Comparison of ENCODE assay signal across 8 cellular contexts in the genomic region with DNA sequence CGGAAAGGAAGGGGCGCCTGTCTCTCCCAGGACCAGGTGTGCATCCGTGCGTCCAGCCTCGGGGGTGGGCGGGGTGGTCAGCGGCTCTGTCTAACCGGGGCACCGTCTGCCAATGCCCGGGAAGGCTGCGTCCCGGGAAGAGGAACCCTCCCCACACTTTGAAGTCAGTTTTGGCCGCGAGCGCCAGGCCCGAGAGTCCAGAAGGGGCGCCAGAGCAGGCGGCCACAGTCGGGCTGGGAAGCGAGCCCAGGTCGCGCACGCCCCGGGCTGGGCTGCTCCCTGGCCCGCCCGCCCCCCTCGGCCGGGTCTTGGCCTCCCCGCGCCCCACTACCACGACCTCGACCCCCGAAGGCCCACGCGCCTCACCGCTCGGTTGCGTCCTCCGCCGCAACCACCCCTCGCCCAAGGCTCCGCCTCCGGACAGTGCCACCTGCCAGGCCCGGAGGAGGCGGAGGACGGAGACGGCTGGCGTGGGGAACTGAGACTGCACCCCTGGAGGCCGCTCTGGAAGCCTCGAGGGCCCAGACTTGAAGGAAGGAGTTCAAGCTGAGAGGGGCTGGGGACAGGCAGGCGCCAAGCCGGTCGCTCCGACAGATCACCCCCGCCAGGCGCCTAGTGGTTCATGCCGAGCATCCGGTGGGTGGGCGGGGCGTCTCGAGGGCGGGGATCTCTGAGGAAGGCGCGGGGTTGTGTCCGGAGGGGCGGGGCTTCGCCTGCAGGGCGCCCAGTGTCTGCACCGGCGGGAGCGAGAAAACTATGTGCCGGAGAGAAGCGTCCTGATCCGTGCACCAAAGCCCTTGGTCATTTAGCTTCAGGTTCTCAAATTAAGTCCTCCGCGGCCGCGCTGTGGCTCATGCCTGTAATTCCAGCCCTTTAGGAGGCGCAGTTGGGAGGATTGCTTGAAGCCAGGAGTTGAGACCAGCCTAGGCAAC. TPM values are rescaled to one million over a fixed set of nuclear protein-coding genes. Genes with fewer than 3 reads are reported as not detected.
DNase-seq lines count a peak whose midpoint lies in the region; ATAC-seq and TF ChIP-seq lines count a peak whose summit lies in the region.

A gene (minus strand): TSS at position 404 of the 932 bp plus-strand sequence. CDS start 1,093 bp downstream, outside the sequence.

- TF ChIP-seq RAD21 in Ishikawa (IDR thresholded peaks at IDR 0.05; ENCODE audit: low read depth): peak; percentile 31; the same call in 1 of the 2 replicates

- ATAC-seq in GM21529 (IDR thresholded peaks at IDR 0.05; ENCODE audit: unreplicated experiment): peak; percentile 74

- H3K9me3 ChIP-seq in mucosa of rectum (ENCODE audit: control insufficient read depth in 2 of 2, low read length in 2 of 2): no peaks in the 10 kb centered on the region

- no peaks in the 10 kb centered on the region for H3K36me3 ChIP-seq in mucosa of rectum (ENCODE audit: control insufficient read depth in 2 of 2, insufficient read depth in 2 of 2, low read length in 2 of 2)

- H3K27me3 ChIP-seq in mucosa of rectum (ENCODE audit: control insufficient read depth in 2 of 2, insufficient read depth in 2 of 2, low read length in 2 of 2): no peaks in the 10 kb centered on the region

- DNase-seq in DMS153 treated with DMSO at 0.1 percent for 48 hours (lab: John Stamatoyannopoulos, UW; ENCODE audit: unreplicated experiment) (peak; percentile 99), OCI-M2 (lab: John Stamatoyannopoulos, UW; ENCODE audit: unreplicated experiment) (peak; percentile 31), activated T-cell treated with anti-CD3 and anti-CD28 coated beads for 48 hours (ENCODE audit: low read depth) (peak; percentile 94), epithelial cell of proximal tubule (ENCODE audit: low read depth) (peak; percentile 67)
- peak; percentile 98 for DNase-seq in stimulated activated CD8-positive, alpha-beta memory T cell treated with anti-CD3 and anti-CD28 coated beads, Interleukin-4, amount 100 ng/mL, for 48 hours

- peak within 1 kb of the TSS; percentile 83 to 95 for H3K9ac ChIP-seq in mucosa of rectum (ENCODE audit: low read depth in 1 of 2, low read length in 2 of 2)

- peak; percentile 33 for TF ChIP-seq CTCF in epithelial cell of proximal tubule (conservative IDR thresholded peaks at IDR 0.05; ENCODE audit: low read depth, low read length)

- peak; percentile 66; the same call in 1 of the 2 replicates for TF ChIP-seq EP300 in Ishikawa (IDR thresholded peaks at IDR 0.05; ENCODE audit: borderline replicate concordance)

- H3K4me1 ChIP-seq in mucosa of rectum (ENCODE audit: control insufficient read depth in 2 of 2, insufficient read depth in 2 of 2, low read length in 2 of 2): peaks cover 21 to 22% of the 10 kb centered on the region in 2 donors

- peak within 1 kb of the TSS; percentile 98 for H3K27ac ChIP-seq in mucosa of rectum (ENCODE audit: low read depth in 2 of 2, low read length in 2 of 2)

- peak within 1 kb of the TSS; percentile 84 for H3K4me3 ChIP-seq in epithelial cell of proximal tubule (ENCODE audit: low read depth, low read length)
- H3K4me3 ChIP-seq in mucosa of rectum (ENCODE audit: low read length in 2 of 2): peak within 1 kb of the TSS; percentile 82 to 92

TF ChIP-seq in Ishikawa, 13 proteins besides CTCF, POLR2A, EP300 and RAD21:
- TF ChIP-seq, protein P1, sequence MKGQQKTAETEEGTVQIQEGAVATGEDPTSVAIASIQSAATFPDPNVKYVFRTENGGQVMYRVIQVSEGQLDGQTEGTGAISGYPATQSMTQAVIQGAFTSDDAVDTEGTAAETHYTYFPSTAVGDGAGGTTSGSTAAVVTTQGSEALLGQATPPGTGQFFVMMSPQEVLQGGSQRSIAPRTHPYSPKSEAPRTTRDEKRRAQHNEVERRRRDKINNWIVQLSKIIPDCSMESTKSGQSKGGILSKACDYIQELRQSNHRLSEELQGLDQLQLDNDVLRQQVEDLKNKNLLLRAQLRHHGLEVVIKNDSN (IDR thresholded peaks at IDR 0.05): no peak
- TF ChIP-seq EGR1 (IDR thresholded peaks at IDR 0.05) (peak; percentile 13; the same call in 1 of the 2 replicates), ZBTB7A (IDR thresholded peaks at IDR 0.05; ENCODE audit: low read depth) (peak; percentile 81; the same call in 1 of the 2 replicates), CREB1 (IDR thresholded peaks at IDR 0.05; ENCODE audit: low read depth) (no peak), TAF1 (IDR thresholded peaks at IDR 0.05; ENCODE audit: low read depth) (peak; percentile 40; the same call in 1 of the 2 replicates), YY1 (IDR thresholded peaks at IDR 0.05; ENCODE audit: low read depth) (peak; percentile 32; the same call in 1 of the 2 replicates)
- TF ChIP-seq, protein P2, sequence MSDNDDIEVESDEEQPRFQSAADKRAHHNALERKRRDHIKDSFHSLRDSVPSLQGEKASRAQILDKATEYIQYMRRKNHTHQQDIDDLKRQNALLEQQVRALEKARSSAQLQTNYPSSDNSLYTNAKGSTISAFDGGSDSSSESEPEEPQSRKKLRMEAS (IDR thresholded peaks at IDR 0.05): peak; percentile 70

RNA-seq across cellular contexts. Expression of the gene that starts here (rescaled TPM):
- total RNA-seq in epithelial cell of proximal tubule: 53.0 and 68.9 TPM in 2 replicates

Comparison
In these comparisons a context has a peak if more than half of its experiments do, and no peak if none do; other contexts are left out.
1. Peak in every context shown above with its lines: DNase-seq, ATAC-seq, H3K4me3 ChIP-seq and H3K27ac ChIP-seq.
2. DNase-seq: peak in every context shown above with its lines; median percentile 99 in DMS153 treated with DMSO at 0.1 percent for 48 hours; 98 in stimulated activated CD8-positive, alpha-beta memory T cell treated with anti-CD3 and anti-CD28 coated beads, Interleukin-4, amount 100 ng/mL, for 48 hours; 94 in activated T-cell treated with anti-CD3 and anti-CD28 coated beads for 48 hours; 67 in epithelial cell of proximal tubule; 31 in OCI-M2.